ENCODE assay signal across 16 cellular contexts in genomic region chr15:32688151-32688639, GRCh38. TPM values are rescaled to one million over a fixed set of nuclear protein-coding genes. Genes with fewer than 3 reads are reported as not detected.
DNase-seq lines count a peak whose midpoint lies in the region; ATAC-seq lines count a peak whose summit lies in the region.
"Had no signal": no experiment of that assay in that cellular context is flagged by ENCODE, and none has a peak within 500 bp of the region (broad histone marks: within the 10 kb centered on the region; RNA-seq: fewer than 3 reads in every experiment).

No MANE protein-coding gene starts in this region.

- H3K27me3 Mint-ChIP-seq in naive thymus-derived CD8-positive, alpha-beta T cell = peaks cover 0 to 28% (median 4%) of the 10 kb centered on the region in 5 donors
- H3K27me3 Mint-ChIP-seq: activated B cell treated with CpG ODN at 0.5 μM for 24 hours had no signal

- peaks cover 50% of the 10 kb centered on the region for H3K4me1 ChIP-seq in skeletal muscle satellite cell (ENCODE audit: control insufficient read depth, insufficient read depth, low read length)

- H3K36me3 ChIP-seq in skeletal muscle satellite cell (ENCODE audit: insufficient read depth, low read length) = no peaks in the 10 kb centered on the region

- no peaks in the 10 kb centered on the region for H3K9me3 ChIP-seq in skeletal muscle satellite cell (replicated peaks; ENCODE audit: low read length)

- H3K9me3 Mint-ChIP-seq in naive thymus-derived CD8-positive, alpha-beta T cell = no peaks in the 10 kb centered on the region
- H3K9me3 Mint-ChIP-seq: activated B cell treated with CpG ODN at 0.5 μM for 24 hours; activated T-cell treated with anti-CD3 and anti-CD28 coated beads, Interleukin-2, amount 50 U/mL, for 4 hours had no signal

- H3K4me1 Mint-ChIP-seq in naive thymus-derived CD8-positive, alpha-beta T cell = peaks cover 0 to 9% (median 0%) of the 10 kb centered on the region in 4 donors
- H3K4me1 Mint-ChIP-seq: activated B cell treated with CpG ODN at 0.5 μM for 24 hours had no signal

- peak overlapping the region; percentile 74 for H3K9ac ChIP-seq in skeletal muscle satellite cell (ENCODE audit: low read depth, low read length)

- H3K4me2 ChIP-seq in skeletal muscle satellite cell (ENCODE audit: low read length) = peak overlapping the region; percentile 58

- ATAC-seq in naive thymus-derived CD8-positive, alpha-beta T cell = no peak
- ATAC-seq: activated T-cell treated with anti-CD3 and anti-CD28 coated beads, Interleukin-2, amount 50 U/mL, for 4 hours had no signal

- H3K27ac Mint-ChIP-seq in naive thymus-derived CD8-positive, alpha-beta T cell = no peak overlapping the region
- H3K27ac Mint-ChIP-seq: activated B cell treated with CpG ODN at 0.5 μM for 24 hours had no signal

- H3K27me3 ChIP-seq in skeletal muscle satellite cell (ENCODE audit: control insufficient read depth, insufficient read depth, low read length) = no peaks in the 10 kb centered on the region

- H3K4me3 Mint-ChIP-seq in naive thymus-derived CD8-positive, alpha-beta T cell = no peak overlapping the region
- H3K4me3 Mint-ChIP-seq: activated B cell treated with CpG ODN at 0.5 μM for 24 hours; activated T-cell treated with anti-CD3 and anti-CD28 coated beads, Interleukin-2, amount 50 U/mL, for 4 hours had no signal

- H3K36me3 Mint-ChIP-seq in naive thymus-derived CD8-positive, alpha-beta T cell = no peaks in the 10 kb centered on the region

- H3K4me3 ChIP-seq in skeletal muscle satellite cell (ENCODE audit: low read length) = no peak overlapping the region

- POLR2A ChIA-PET in naive thymus-derived CD8-positive, alpha-beta T cell (lab: Charles Lee) = no interaction called here

- DNase-seq in NCI-H1417 (lab: John Stamatoyannopoulos, UW) (peak in 2 of 3 experiments; percentile 15 to 65), NCI-H1417 treated with DMSO at 0.1 percent for 48 hours (lab: John Stamatoyannopoulos, UW) (no peak), NCI-H526 treated with DMSO at 0.1 percent for 48 hours (lab: John Stamatoyannopoulos, UW) (peak; percentile 80), dermis blood vessel endothelial cell (peak; percentile 7), activated gamma-delta T cell (lab: John Stamatoyannopoulos, UW) (no peak)
- no peak for DNase-seq in effector CD8-positive, alpha-beta T cell (lab: John Stamatoyannopoulos, UW)
- no peak for DNase-seq in naive thymus-derived CD8-positive, alpha-beta T cell
- DNase-seq: 8988T; activated B cell treated with CpG ODN at 0.5 μM for 24 hours; activated T-cell treated with anti-CD3 and anti-CD28 coated beads, Interleukin-2, amount 50 U/mL, for 4 hours; islet precursor cell; occipital lobe; SIG-M5; stimulated activated CD4-positive, alpha-beta T cell treated with anti-CD3 and anti-CD28 coated beads, Interleukin-1b, Interleukin-23, amount 100 ng/mL, for 48 hours; stimulated activated naive CD4-positive, alpha-beta T cell had no signal

RNA-seq across cellular contexts. Expression of gene GREM1, which starts 29.6 kb away (rescaled TPM):
- 0.47 and 1.2 TPM in 2 replicates for total RNA-seq in dermis blood vessel endothelial cell
- 3.0 and 4.4 TPM in 2 replicates for total RNA-seq in skeletal muscle satellite cell (2012; rRNA removed)
- not detected for total RNA-seq in naive thymus-derived CD8-positive, alpha-beta T cell
- polyA plus RNA-seq in naive thymus-derived CD8-positive, alpha-beta T cell = not detected
- total RNA-seq: activated B cell treated with CpG ODN at 0.5 μM for 24 hours had no signal

RNA-seq across cellular contexts. Expression of gene SCG5, which starts 46.7 kb away (rescaled TPM):
- total RNA-seq in dermis blood vessel endothelial cell = 0.34 TPM in 1 of 2 replicates, not detected in the other
- 3.8 and 5.7 TPM in 2 replicates for total RNA-seq in skeletal muscle satellite cell (2012; rRNA removed)
- not detected for total RNA-seq in naive thymus-derived CD8-positive, alpha-beta T cell
- not detected for polyA plus RNA-seq in naive thymus-derived CD8-positive, alpha-beta T cell

Comparison
In these comparisons a context has a peak if more than half of its experiments do, and no peak if none do; other contexts are left out.
1. DNase-seq: peak in NCI-H1417 (2 of 3), NCI-H526 treated with DMSO at 0.1 percent for 48 hours (single experiment) and dermis blood vessel endothelial cell (single experiment); none in NCI-H1417 treated with DMSO at 0.1 percent for 48 hours (single experiment), activated gamma-delta T cell (single experiment), effector CD8-positive, alpha-beta T cell (single experiment) and naive thymus-derived CD8-positive, alpha-beta T cell (0 of 10).